13 cellular contexts compared by ENCODE assay signal in the genomic region with DNA sequence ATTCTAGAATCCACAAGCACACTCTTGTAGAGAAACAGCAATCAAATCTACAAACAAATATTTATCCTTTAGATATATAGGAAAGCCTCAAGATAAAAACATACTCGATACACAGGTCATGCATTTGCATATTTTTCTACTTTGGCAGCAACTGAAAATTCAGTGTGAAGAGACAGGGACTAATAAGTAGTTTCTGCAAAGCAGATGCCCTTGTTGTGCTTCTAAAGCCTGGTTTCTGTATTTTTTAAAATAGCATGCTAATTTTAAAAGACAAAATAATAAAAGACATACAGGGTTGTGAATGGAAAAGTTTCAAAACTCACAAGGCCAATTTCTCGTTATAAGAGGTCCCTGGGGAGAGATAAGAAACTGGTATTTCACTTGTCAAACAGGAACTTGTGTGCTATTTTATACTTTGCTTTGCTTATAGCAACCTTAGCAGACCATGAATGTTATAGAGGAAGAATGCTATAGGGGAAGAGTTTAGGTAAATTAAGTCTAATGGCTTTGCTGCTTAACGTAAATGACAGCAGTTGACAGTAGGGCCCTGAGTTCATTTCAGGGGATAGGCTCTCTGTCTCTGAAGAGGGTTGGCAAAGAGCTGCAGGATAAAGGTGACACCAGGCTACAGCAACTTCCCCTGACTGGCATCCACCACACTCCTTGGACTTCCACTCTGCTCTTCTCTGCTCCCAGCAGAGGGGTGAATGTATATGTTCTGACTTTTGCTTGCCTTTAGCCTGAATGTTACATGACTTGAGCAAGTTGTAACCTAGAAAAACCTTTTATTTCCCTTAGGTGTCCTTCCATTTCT. TPM values are rescaled to one million over a fixed set of nuclear protein-coding genes. Genes with fewer than 3 reads are reported as not detected.
DNase-seq lines count a peak whose midpoint lies in the region; ATAC-seq and TF ChIP-seq lines count a peak whose summit lies in the region.
"Had no signal": no experiment of that assay in that cellular context is flagged by ENCODE, and none has a peak within 500 bp of the region (broad histone marks: within the 10 kb centered on the region; RNA-seq: fewer than 3 reads in every experiment).

No MANE protein-coding gene starts in this region.

- peaks cover 67% of the 10 kb centered on the region for H3K4me1 ChIP-seq in OCI-LY7 (ENCODE audit: insufficient read depth, low read length, poor library complexity, severe bottlenecking)
- peaks cover 0 to 12% (median 0%) of the 10 kb centered on the region in 4 donors for H3K4me1 ChIP-seq in esophagus muscularis mucosa

- H3K27ac ChIP-seq in OCI-LY7 (ENCODE audit: low read depth, low read length, poor library complexity, severe bottlenecking): peak overlapping the region; percentile 100
- no peak overlapping the region for H3K27ac ChIP-seq in esophagus muscularis mucosa (replicated peaks in 1 of 4)
- H3K27ac ChIP-seq: C4-2B had no signal

- H3K36me3 ChIP-seq in OCI-LY7 (ENCODE audit: insufficient read depth, low read length) (peaks cover 2% of the 10 kb centered on the region; the same call in 1 of the 2 replicates), esophagus muscularis mucosa (no peaks in the 10 kb centered on the region)

- CTCF ChIA-PET in OCI-LY7 (lab: Charles Lee; ENCODE audit: unreplicated experiment) (no interaction called here), GM10248 (lab: Yijun Ruan, JAX) (interaction anchor here (0.8 to 2.5 kb wide), 6 partner anchors 10 to 152 kb away, joined by 3 to 9 read pairs (median 4); no protein-coding TSS in a partner anchor), HEK293T (lab: Yijun Ruan, JAX) (no interaction called here)

- POLR2A ChIA-PET in OCI-LY7 (lab: Charles Lee): interaction anchor here (0.5 to 9.7 kb wide), 14 partner anchors 9 to 443 kb away, joined by 3 to 211 read pairs (median 8); a partner anchor contains a TSS
- POLR2A ChIA-PET in GM10248 (lab: Yijun Ruan, JAX): no interaction called here
- POLR2A ChIA-PET in HEK293T (lab: Yijun Ruan, JAX): no interaction called here

- no peaks in the 10 kb centered on the region for H4K20me1 ChIP-seq in OCI-LY7 (ENCODE audit: insufficient read depth, low read length)

- no peak for TF ChIP-seq POLR2A in esophagus muscularis mucosa (IDR thresholded peaks at IDR 0.05; ENCODE audit: low read depth)

- no TSS peak for BruUV-seq in OCI-LY7 (replicated peaks; lab: Mats Ljungman, UMichigan)

- TF ChIP-seq CTCF in OCI-LY7 (conservative IDR thresholded peaks at IDR 0.05; ENCODE audit: low read length) (no peak), esophagus muscularis mucosa (IDR thresholded peaks at IDR 0.05) (no peak), GM10248 (IDR thresholded peaks at IDR 0.05; ENCODE audit: control extremely low read depth, extremely low read depth, low read depth, missing control alignments) (no peak)

- DNase-seq in OCI-LY7 (ENCODE audit: low spot score) (peak; percentile 94), esophagus muscularis mucosa (ENCODE audit: extremely low spot score) (no peak), GM10248 (ENCODE audit: extremely low spot score) (no peak), HEK293T (ENCODE audit: extremely low spot score) (no peak), medulla oblongata (ENCODE audit: extremely low spot score) (no peak)
- DNase-seq: activated naive CD4-positive, alpha-beta T cell treated with anti-CD3 and anti-CD28 coated beads, Interleukin-2, amount 50 U/mL, for 16 hours; GOT3; right cardiac atrium had no signal

- ATAC-seq in GM19463 (IDR thresholded peaks at IDR 0.05; ENCODE audit: unreplicated experiment) (peak; percentile 61), HG03045 (IDR thresholded peaks at IDR 0.05; ENCODE audit: unreplicated experiment) (peak; percentile 62)

- peak overlapping the region; percentile 88 for H3K4me2 ChIP-seq in OCI-LY7 (ENCODE audit: low read length)

- no peaks in the 10 kb centered on the region; the same call in 1 of the 2 replicates for H3K9me3 ChIP-seq in OCI-LY7 (ENCODE audit: low read length)
- no peaks in the 10 kb centered on the region for H3K9me3 ChIP-seq in esophagus muscularis mucosa

- H3K4me3 ChIP-seq in GM08714 (ENCODE audit: low read length): peak overlapping the region; percentile 7; the same call in 1 of the 2 replicates
- H3K4me3 ChIP-seq in OCI-LY7 (ENCODE audit: low read depth, low read length, poor library complexity, severe bottlenecking): peak overlapping the region; percentile 66
- no peak overlapping the region for H3K4me3 ChIP-seq in esophagus muscularis mucosa

- intact Hi-C loops in OCI-LY7 (cut with micrococcal nuclease; ENCODE audit: unreplicated experiment) (no loop called here), esophagus muscularis mucosa (cut with DNase I) (no loop called here)

- no peaks in the 10 kb centered on the region for H3K27me3 ChIP-seq in esophagus muscularis mucosa

- peak overlapping the region; percentile 84; the same call in 1 of the 2 replicates for H2AFZ ChIP-seq in OCI-LY7 (ENCODE audit: low read length)

- H3K79me2 ChIP-seq in OCI-LY7 (ENCODE audit: insufficient read depth, low read depth, low read length): peaks cover 36% of the 10 kb centered on the region; the same call in 1 of the 2 replicates

- no peak for TF ChIP-seq EP300 in esophagus muscularis mucosa (IDR thresholded peaks at IDR 0.05)

- WGBS in esophagus muscularis mucosa: 81% methylated on average over 3 of the region's 3 CpGs

- no peaks in the 10 kb centered on the region for H3K9me2 ChIP-seq in OCI-LY7 (ENCODE audit: insufficient read depth, low read length)

TF ChIP-seq in HEK293T, 16 proteins besides CTCF, POLR2A, EP300 and RAD21:
- TF ChIP-seq TARDBP (IDR thresholded peaks at IDR 0.05) (no peak), FOXK2 (IDR thresholded peaks at IDR 0.05) (no peak), CTBP1 (IDR thresholded peaks at IDR 0.05; ENCODE audit: borderline replicate concordance) (no peak), SP1 (IDR thresholded peaks at IDR 0.05) (no peak), ZNF384 (IDR thresholded peaks at IDR 0.05) (no peak), ARNT (IDR thresholded peaks at IDR 0.05) (no peak), FOXA1 (IDR thresholded peaks at IDR 0.05) (no peak), FOXM1 (IDR thresholded peaks at IDR 0.05; ENCODE audit: borderline replicate concordance) (no peak), HDGF (IDR thresholded peaks at IDR 0.05; ENCODE audit: borderline replicate concordance) (no peak), L3MBTL2 (conservative IDR thresholded peaks at IDR 0.05) (no peak), SUZ12 (IDR thresholded peaks at IDR 0.05) (no peak), NFRKB (IDR thresholded peaks at IDR 0.05) (no peak), ELF4 (IDR thresholded peaks at IDR 0.05) (no peak), LEF1 (IDR thresholded peaks at IDR 0.05; ENCODE audit: borderline replicate concordance) (no peak)
- TF ChIP-seq, protein P1, sequence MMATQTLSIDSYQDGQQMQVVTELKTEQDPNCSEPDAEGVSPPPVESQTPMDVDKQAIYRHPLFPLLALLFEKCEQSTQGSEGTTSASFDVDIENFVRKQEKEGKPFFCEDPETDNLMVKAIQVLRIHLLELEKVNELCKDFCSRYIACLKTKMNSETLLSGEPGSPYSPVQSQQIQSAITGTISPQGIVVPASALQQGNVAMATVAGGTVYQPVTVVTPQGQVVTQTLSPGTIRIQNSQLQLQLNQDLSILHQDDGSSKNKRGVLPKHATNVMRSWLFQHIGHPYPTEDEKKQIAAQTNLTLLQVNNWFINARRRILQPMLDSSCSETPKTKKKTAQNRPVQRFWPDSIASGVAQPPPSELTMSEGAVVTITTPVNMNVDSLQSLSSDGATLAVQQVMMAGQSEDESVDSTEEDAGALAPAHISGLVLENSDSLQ (IDR thresholded peaks at IDR 0.05): no peak
TF ChIP-seq in HEK293T: peak in this region for 0.

RNA-seq across cellular contexts. Expression of a gene that starts 9.4 kb away (rescaled TPM):
- 80.4 and 83.0 TPM in 2 replicates for total RNA-seq in OCI-LY7 (2014; rRNA removed; shearing (Covaris generic))
- 214 and 245 TPM in 2 replicates for total RNA-seq in OCI-LY7 (2022)
- 1 to 10 TPM in 3 of 4 donors, not detected in 1; 1.0 to 4.3 (median 2.5) TPM for total RNA-seq in esophagus muscularis mucosa
- total RNA-seq: T-helper 2 cell treated with Interferon-gamma antibody and Interleukin-4, amounts not matched to agents 100 ng/mL and 5 ng/mL, for 36 hours had no signal

RNA-seq across cellular contexts. Expression of a gene that starts 51.0 kb away (rescaled TPM):
- total RNA-seq in OCI-LY7 (2014; rRNA removed; shearing (Covaris generic)): 0.79 and 0.85 TPM in 2 replicates
- total RNA-seq in OCI-LY7 (2022): 0.37 TPM in 1 of 2 replicates, not detected in the other
- total RNA-seq in esophagus muscularis mucosa: 10 to 100 TPM in 3 of 4 donors, 1 to 10 TPM in 1; 6.1 to 27.7 (median 12.5) TPM

Comparison
In these comparisons a context has a peak if more than half of its experiments do, and no peak if none do; other contexts are left out.
1. H3K4me3 ChIP-seq: peak in GM08714 (single experiment) and OCI-LY7 (single experiment); none in esophagus muscularis mucosa (0 of 4).
2. RNA of a gene that starts 9.4 kb away (total RNA-seq): 80.4 to 245 TPM in OCI-LY7; 1.0 to 4.3 TPM in esophagus muscularis mucosa; every median in the first group is over 10 times any median in the second.